ENCODE assay signal across 1 cellular context in the genomic region with DNA sequence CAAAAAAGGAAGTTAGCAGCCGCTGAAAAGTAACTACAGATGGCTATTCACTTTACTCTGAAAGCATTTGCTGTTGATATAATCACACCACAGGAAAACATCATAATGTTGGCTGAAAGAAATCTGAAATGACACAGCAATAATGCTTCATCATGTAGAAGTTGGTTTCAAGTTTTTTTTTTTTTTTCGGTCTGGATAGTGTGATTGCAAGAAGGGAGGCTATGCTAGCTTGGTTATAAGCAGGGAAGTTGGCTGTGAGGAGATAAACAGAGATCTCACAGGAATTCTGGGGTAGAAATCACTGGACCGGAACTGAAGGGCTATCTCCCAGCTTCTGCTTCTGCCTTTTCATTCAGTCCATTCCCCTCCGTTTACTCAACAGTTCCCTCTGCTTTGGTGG.
TF ChIP-seq lines count a peak whose summit lies in the region.

No MANE protein-coding gene starts in this region.

TF ChIP-seq in K562, 482 proteins besides CTCF, POLR2A, EP300 and RAD21 (continued from another document and continues in another):
- TF ChIP-seq, protein P1, sequence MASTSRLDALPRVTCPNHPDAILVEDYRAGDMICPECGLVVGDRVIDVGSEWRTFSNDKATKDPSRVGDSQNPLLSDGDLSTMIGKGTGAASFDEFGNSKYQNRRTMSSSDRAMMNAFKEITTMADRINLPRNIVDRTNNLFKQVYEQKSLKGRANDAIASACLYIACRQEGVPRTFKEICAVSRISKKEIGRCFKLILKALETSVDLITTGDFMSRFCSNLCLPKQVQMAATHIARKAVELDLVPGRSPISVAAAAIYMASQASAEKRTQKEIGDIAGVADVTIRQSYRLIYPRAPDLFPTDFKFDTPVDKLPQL (IDR thresholded peaks at IDR 0.05; ENCODE audit: extremely low read depth, insufficient read length) = no peak
- TF ChIP-seq CC2D1A (IDR thresholded peaks at IDR 0.05) (peak; percentile 88), ZZZ3 (IDR thresholded peaks at IDR 0.05) (no peak), JUN (IDR thresholded peaks at IDR 0.05; ENCODE audit: borderline replicate concordance, low read depth, low read length) (no peak), JUN (CRISPR knock-in tag; IDR thresholded peaks at IDR 0.05; ENCODE audit: borderline replicate concordance) (no peak), HNRNPLL (IDR thresholded peaks at IDR 0.05; ENCODE audit: low read depth, low read length, poor library complexity, severe bottlenecking) (no peak), SAFB (IDR thresholded peaks at IDR 0.05; ENCODE audit: borderline replicate concordance, low read depth, low read length) (no peak), ZNF589 (CRISPR knock-in tag; IDR thresholded peaks at IDR 0.05; ENCODE audit: low read depth) (no peak), SMARCA4 (IDR thresholded peaks at IDR 0.05) (peak; percentile 93), ZNF76 (CRISPR knock-in tag; IDR thresholded peaks at IDR 0.05; ENCODE audit: borderline replicate concordance) (no peak), NFYB (IDR thresholded peaks at IDR 0.05; ENCODE audit: extremely low read depth, insufficient read length) (no peak), RHOXF2B (CRISPR knock-in tag; conservative IDR thresholded peaks at IDR 0.05) (no peak), ZBTB1 (CRISPR knock-in tag; IDR thresholded peaks at IDR 0.05; ENCODE audit: borderline replicate concordance, low read depth) (no peak), ZNF282 (CRISPR knock-in tag; IDR thresholded peaks at IDR 0.05) (no peak), DACH1 (IDR thresholded peaks at IDR 0.05; ENCODE audit: partially characterized antibody) (no peak), CTBP1 (IDR thresholded peaks at IDR 0.05; ENCODE audit: borderline replicate concordance) (peak; percentile 77), CREBBP (IDR thresholded peaks at IDR 0.05; ENCODE audit: low read depth, low read length) (no peak), IFI16 (CRISPR knock-in tag; IDR thresholded peaks at IDR 0.05) (no peak), ZNF140 (CRISPR knock-in tag; IDR thresholded peaks at IDR 0.05) (no peak), FOS (IDR thresholded peaks at IDR 0.05; ENCODE audit: extremely low read depth, insufficient read length) (no peak), NCOA2 (IDR thresholded peaks at IDR 0.05; ENCODE audit: partially characterized antibody in 2 of 2) (no peak), ARHGAP35 (IDR thresholded peaks at IDR 0.05; ENCODE audit: partially characterized antibody) (no peak), ZNF239 (CRISPR knock-in tag; IDR thresholded peaks at IDR 0.05) (no peak), ZNF57 (CRISPR knock-in tag; IDR thresholded peaks at IDR 0.05) (no peak), ARNT (IDR thresholded peaks at IDR 0.05) (peak; percentile 72 to 79; a peak in 3 of 4 replicates), ZNF583 (CRISPR knock-in tag; IDR thresholded peaks at IDR 0.05) (no peak), NR1H2 (CRISPR knock-in tag; IDR thresholded peaks at IDR 0.05) (no peak), U2AF1 (optimal IDR thresholded peaks at IDR 0.05; ENCODE audit: low read depth, low read length) (no peak), RBM14 (IDR thresholded peaks at IDR 0.05; ENCODE audit: borderline replicate concordance, insufficient read depth, low read depth, low read length) (no peak), ESRRA (IDR thresholded peaks at IDR 0.05; ENCODE audit: borderline replicate concordance, low read depth) (no peak), CCNT2 (IDR thresholded peaks at IDR 0.05; ENCODE audit: borderline replicate concordance, extremely low read depth, insufficient read length, low read depth, low read length) (peak; percentile 93), NFATC3 (IDR thresholded peaks at IDR 0.05) (no peak), STAT5A (IDR thresholded peaks at IDR 0.05; ENCODE audit: borderline replicate concordance, low read length) (peak; percentile 60), CBX5 (IDR thresholded peaks at IDR 0.05; ENCODE audit: borderline replicate concordance, low read depth) (no peak), GATA2 (CRISPR knock-in tag; IDR thresholded peaks at IDR 0.05) (peak; percentile 84), MEF2D (tag; conservative IDR thresholded peaks at IDR 0.05; ENCODE audit: low read depth) (no peak), HOXB6 (CRISPR knock-in tag; IDR thresholded peaks at IDR 0.05; ENCODE audit: borderline replicate concordance) (no peak), ELF4 (CRISPR knock-in tag; IDR thresholded peaks at IDR 0.05) (no peak), SRSF3 (IDR thresholded peaks at IDR 0.05; ENCODE audit: insufficient read depth, low read length) (no peak), EHMT2 (IDR thresholded peaks at IDR 0.05) (peak; percentile 75), BRD9 (IDR thresholded peaks at IDR 0.05; ENCODE audit: low read depth, partially characterized antibody) (peak; percentile 35), KLF13 (tag; IDR thresholded peaks at IDR 0.05; ENCODE audit: borderline replicate concordance, low read depth) (no peak), TEAD2 (tag; IDR thresholded peaks at IDR 0.05) (no peak)
- TF ChIP-seq, protein P2, sequence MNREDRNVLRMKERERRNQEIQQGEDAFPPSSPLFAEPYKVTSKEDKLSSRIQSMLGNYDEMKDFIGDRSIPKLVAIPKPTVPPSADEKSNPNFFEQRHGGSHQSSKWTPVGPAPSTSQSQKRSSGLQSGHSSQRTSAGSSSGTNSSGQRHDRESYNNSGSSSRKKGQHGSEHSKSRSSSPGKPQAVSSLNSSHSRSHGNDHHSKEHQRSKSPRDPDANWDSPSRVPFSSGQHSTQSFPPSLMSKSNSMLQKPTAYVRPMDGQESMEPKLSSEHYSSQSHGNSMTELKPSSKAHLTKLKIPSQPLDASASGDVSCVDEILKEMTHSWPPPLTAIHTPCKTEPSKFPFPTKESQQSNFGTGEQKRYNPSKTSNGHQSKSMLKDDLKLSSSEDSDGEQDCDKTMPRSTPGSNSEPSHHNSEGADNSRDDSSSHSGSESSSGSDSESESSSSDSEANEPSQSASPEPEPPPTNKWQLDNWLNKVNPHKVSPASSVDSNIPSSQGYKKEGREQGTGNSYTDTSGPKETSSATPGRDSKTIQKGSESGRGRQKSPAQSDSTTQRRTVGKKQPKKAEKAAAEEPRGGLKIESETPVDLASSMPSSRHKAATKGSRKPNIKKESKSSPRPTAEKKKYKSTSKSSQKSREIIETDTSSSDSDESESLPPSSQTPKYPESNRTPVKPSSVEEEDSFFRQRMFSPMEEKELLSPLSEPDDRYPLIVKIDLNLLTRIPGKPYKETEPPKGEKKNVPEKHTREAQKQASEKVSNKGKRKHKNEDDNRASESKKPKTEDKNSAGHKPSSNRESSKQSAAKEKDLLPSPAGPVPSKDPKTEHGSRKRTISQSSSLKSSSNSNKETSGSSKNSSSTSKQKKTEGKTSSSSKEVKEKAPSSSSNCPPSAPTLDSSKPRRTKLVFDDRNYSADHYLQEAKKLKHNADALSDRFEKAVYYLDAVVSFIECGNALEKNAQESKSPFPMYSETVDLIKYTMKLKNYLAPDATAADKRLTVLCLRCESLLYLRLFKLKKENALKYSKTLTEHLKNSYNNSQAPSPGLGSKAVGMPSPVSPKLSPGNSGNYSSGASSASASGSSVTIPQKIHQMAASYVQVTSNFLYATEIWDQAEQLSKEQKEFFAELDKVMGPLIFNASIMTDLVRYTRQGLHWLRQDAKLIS (CRISPR knock-in tag; IDR thresholded peaks at IDR 0.05) = no peak
- TF ChIP-seq, protein P3, sequence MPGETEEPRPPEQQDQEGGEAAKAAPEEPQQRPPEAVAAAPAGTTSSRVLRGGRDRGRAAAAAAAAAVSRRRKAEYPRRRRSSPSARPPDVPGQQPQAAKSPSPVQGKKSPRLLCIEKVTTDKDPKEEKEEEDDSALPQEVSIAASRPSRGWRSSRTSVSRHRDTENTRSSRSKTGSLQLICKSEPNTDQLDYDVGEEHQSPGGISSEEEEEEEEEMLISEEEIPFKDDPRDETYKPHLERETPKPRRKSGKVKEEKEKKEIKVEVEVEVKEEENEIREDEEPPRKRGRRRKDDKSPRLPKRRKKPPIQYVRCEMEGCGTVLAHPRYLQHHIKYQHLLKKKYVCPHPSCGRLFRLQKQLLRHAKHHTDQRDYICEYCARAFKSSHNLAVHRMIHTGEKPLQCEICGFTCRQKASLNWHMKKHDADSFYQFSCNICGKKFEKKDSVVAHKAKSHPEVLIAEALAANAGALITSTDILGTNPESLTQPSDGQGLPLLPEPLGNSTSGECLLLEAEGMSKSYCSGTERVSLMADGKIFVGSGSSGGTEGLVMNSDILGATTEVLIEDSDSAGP (CRISPR knock-in tag; IDR thresholded peaks at IDR 0.05) = no peak
- TF ChIP-seq, protein P4, sequence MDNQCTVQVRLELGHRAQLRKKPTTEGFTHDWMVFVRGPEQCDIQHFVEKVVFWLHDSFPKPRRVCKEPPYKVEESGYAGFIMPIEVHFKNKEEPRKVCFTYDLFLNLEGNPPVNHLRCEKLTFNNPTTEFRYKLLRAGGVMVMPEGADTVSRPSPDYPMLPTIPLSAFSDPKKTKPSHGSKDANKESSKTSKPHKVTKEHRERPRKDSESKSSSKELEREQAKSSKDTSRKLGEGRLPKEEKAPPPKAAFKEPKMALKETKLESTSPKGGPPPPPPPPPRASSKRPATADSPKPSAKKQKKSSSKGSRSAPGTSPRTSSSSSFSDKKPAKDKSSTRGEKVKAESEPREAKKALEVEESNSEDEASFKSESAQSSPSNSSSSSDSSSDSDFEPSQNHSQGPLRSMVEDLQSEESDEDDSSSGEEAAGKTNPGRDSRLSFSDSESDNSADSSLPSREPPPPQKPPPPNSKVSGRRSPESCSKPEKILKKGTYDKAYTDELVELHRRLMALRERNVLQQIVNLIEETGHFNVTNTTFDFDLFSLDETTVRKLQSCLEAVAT (IDR thresholded peaks at IDR 0.05) = peak in 1 of 2 experiments; percentile 58; a peak in 2 of 4 replicates
- TF ChIP-seq, protein P5, sequence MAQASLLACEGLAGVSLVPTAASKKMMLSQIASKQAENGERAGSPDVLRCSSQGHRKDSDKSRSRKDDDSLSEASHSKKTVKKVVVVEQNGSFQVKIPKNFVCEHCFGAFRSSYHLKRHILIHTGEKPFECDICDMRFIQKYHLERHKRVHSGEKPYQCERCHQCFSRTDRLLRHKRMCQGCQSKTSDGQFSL (CRISPR knock-in tag; IDR thresholded peaks at IDR 0.05) = no peak
- TF ChIP-seq, protein P5 (tag; IDR thresholded peaks at IDR 0.05) = no peak
- TF ChIP-seq, protein P6, sequence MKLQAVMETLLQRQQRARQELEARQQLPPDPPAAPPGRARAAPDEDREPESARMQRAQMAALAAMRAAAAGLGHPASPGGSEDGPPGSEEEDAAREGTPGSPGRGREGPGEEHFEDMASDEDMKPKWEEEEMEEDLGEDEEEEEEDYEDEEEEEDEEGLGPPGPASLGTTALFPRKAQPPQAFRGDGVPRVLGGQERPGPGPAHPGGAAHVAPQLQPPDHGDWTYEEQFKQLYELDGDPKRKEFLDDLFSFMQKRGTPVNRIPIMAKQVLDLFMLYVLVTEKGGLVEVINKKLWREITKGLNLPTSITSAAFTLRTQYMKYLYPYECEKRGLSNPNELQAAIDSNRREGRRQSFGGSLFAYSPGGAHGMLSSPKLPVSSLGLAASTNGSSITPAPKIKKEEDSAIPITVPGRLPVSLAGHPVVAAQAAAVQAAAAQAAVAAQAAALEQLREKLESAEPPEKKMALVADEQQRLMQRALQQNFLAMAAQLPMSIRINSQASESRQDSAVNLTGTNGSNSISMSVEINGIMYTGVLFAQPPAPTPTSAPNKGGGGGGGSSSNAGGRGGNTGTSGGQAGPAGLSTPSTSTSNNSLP (IDR thresholded peaks at IDR 0.05; ENCODE audit: borderline replicate concordance, low read depth, low read length) = peak; percentile 91; the same call in 1 of the 2 replicates
- TF ChIP-seq, protein P7, sequence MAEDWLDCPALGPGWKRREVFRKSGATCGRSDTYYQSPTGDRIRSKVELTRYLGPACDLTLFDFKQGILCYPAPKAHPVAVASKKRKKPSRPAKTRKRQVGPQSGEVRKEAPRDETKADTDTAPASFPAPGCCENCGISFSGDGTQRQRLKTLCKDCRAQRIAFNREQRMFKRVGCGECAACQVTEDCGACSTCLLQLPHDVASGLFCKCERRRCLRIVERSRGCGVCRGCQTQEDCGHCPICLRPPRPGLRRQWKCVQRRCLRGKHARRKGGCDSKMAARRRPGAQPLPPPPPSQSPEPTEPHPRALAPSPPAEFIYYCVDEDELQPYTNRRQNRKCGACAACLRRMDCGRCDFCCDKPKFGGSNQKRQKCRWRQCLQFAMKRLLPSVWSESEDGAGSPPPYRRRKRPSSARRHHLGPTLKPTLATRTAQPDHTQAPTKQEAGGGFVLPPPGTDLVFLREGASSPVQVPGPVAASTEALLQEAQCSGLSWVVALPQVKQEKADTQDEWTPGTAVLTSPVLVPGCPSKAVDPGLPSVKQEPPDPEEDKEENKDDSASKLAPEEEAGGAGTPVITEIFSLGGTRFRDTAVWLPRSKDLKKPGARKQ (CRISPR knock-in tag; IDR thresholded peaks at IDR 0.05) = no peak
- TF ChIP-seq, protein P8, sequence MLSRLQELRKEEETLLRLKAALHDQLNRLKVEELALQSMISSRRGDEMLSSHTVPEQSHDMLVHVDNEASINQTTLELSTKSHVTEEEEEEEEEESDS (CRISPR knock-in tag; IDR thresholded peaks at IDR 0.05) = no peak
- TF ChIP-seq, protein P9, sequence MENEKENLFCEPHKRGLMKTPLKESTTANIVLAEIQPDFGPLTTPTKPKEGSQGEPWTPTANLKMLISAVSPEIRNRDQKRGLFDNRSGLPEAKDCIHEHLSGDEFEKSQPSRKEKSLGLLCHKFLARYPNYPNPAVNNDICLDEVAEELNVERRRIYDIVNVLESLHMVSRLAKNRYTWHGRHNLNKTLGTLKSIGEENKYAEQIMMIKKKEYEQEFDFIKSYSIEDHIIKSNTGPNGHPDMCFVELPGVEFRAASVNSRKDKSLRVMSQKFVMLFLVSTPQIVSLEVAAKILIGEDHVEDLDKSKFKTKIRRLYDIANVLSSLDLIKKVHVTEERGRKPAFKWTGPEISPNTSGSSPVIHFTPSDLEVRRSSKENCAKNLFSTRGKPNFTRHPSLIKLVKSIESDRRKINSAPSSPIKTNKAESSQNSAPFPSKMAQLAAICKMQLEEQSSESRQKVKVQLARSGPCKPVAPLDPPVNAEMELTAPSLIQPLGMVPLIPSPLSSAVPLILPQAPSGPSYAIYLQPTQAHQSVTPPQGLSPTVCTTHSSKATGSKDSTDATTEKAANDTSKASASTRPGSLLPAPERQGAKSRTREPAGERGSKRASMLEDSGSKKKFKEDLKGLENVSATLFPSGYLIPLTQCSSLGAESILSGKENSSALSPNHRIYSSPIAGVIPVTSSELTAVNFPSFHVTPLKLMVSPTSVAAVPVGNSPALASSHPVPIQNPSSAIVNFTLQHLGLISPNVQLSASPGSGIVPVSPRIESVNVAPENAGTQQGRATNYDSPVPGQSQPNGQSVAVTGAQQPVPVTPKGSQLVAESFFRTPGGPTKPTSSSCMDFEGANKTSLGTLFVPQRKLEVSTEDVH (IDR thresholded peaks at IDR 0.05; ENCODE audit: low read depth, partially characterized antibody) = peak; percentile 62
- TF ChIP-seq, protein P10, sequence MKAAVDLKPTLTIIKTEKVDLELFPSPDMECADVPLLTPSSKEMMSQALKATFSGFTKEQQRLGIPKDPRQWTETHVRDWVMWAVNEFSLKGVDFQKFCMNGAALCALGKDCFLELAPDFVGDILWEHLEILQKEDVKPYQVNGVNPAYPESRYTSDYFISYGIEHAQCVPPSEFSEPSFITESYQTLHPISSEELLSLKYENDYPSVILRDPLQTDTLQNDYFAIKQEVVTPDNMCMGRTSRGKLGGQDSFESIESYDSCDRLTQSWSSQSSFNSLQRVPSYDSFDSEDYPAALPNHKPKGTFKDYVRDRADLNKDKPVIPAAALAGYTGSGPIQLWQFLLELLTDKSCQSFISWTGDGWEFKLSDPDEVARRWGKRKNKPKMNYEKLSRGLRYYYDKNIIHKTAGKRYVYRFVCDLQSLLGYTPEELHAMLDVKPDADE (conservative IDR thresholded peaks at IDR 0.05; ENCODE audit: control insufficient read depth, low read depth, low read length) = no peak
